Comparison of ENCODE assay signal across 29 cellular contexts in the genomic region with DNA sequence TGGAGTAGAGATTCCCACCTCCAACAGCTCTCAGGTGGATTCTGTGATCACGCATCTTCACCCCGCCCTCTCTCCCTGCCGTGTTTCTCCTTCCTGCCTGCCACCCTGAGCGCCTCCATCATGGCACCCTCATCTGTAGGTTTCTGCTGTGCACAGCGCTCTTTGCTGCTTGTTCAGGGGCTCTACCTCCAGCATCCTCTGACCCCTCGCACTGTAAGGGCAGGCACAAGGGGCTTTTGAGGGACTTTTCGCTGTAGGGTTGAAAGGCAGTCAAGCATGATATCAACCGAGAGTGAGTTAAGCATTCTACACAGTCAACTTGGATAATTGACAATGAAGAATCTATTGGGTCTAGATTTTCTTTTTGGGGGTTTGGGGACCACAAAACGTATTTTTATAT.
"Had no signal": no experiment of that assay in that cellular context is flagged by ENCODE, and none has a peak within 500 bp of the region (broad histone marks: within the 10 kb centered on the region; RNA-seq: fewer than 3 reads in every experiment).

No MANE protein-coding gene starts in this region.

- H3K4me3 Mint-ChIP-seq: activated B cell treated with CpG ODN at 0.5 μM for 24 hours; activated naive CD8-positive, alpha-beta T cell; activated T-cell treated with anti-CD3 and anti-CD28 coated beads, Interleukin-2, amount 50 U/mL, for 24 hours; activated T-cell treated with anti-CD3 and anti-CD28 coated beads, Interleukin-2, amount 50 U/mL, for 72 hours; effector memory CD8-positive, alpha-beta T cell; T-helper 2 cell treated with Interferon-gamma antibody and Interleukin-4, amounts not matched to agents 5 μg/mL and 100 μg/mL, for 36 hours had no signal

- ATAC-seq: activated CD4-positive, CD25-positive, alpha-beta regulatory T cell treated with anti-CD3 and anti-CD28 coated beads, Interleukin-2, amount 50 U/mL, for 24 hours; activated T-cell treated with anti-CD3 and anti-CD28 coated beads, Interleukin-2, amount 50 U/mL, for 72 hours; effector memory CD8-positive, alpha-beta T cell; gastroesophageal sphincter; heart right ventricle had no signal

- DNase-seq: activated B cell treated with CpG ODN at 0.5 μM for 24 hours; activated CD4-positive, alpha-beta T cell treated with anti-CD3 and anti-CD28 coated beads for 48 hours; activated CD4-positive, alpha-beta T cell treated with anti-CD3 and anti-CD28 coated beads, Interleukin-2, amount 50 U/mL, for 1 hour; activated CD4-positive, alpha-beta T cell treated with anti-CD3 and anti-CD28 coated beads, Interleukin-2, amount 50 U/mL, for 48 hours; activated CD8-positive, alpha-beta memory T cell treated with anti-CD3 and anti-CD28 coated beads, Interleukin-2, amount 50 U/mL, for 48 hours; activated gamma-delta T cell; activated naive CD4-positive, alpha-beta T cell; activated naive CD4-positive, alpha-beta T cell treated with anti-CD3 and anti-CD28 coated beads, Interleukin-2, amount 50 U/mL, for 16 hours; activated T-cell treated with anti-CD3 and anti-CD28 coated beads for 4 hours; activated T-cell treated with anti-CD3 and anti-CD28 coated beads, Interleukin-2, amount 50 U/mL, for 24 hours; activated T-cell treated with anti-CD3 and anti-CD28 coated beads, Interleukin-2, amount 50 U/mL, for 72 hours; amniotic stem cell; anterior cingulate cortex; brain microvascular endothelial cell; cortex of kidney; dermis blood vessel endothelial cell; effector CD4-positive, alpha-beta T cell; effector memory CD8-positive, alpha-beta T cell; erythroblast; foreskin melanocyte; heart right ventricle; T1000; WERI-Rb-1 had no signal

- H3K79me2 ChIP-seq: hepatocyte had no signal

- H3K4me1 ChIP-seq: heart right ventricle had no signal

- H3K36me3 Mint-ChIP-seq: activated naive CD8-positive, alpha-beta T cell had no signal

- H3K9me3 ChIP-seq: esophagus muscularis mucosa, gastroesophageal sphincter, heart right ventricle had no signal

- H3K4me3 ChIP-seq: esophagus muscularis mucosa, gastroesophageal sphincter, heart right ventricle, hepatocyte had no signal

- H3K4me1 Mint-ChIP-seq: activated B cell treated with CpG ODN at 0.5 μM for 24 hours had no signal

- H3K27ac Mint-ChIP-seq: activated B cell treated with CpG ODN at 0.5 μM for 24 hours; activated naive CD8-positive, alpha-beta T cell; activated T-cell treated with anti-CD3 and anti-CD28 coated beads, Interleukin-2, amount 50 U/mL, for 24 hours; activated T-cell treated with anti-CD3 and anti-CD28 coated beads, Interleukin-2, amount 50 U/mL, for 72 hours; effector memory CD8-positive, alpha-beta T cell; T-helper 2 cell treated with Interferon-gamma antibody and Interleukin-4, amounts not matched to agents 5 μg/mL and 100 μg/mL, for 36 hours had no signal

- H3K4me2 ChIP-seq: hepatocyte had no signal

- H3K27ac ChIP-seq: brain microvascular endothelial cell, esophagus muscularis mucosa, gastroesophageal sphincter, heart right ventricle, hepatocyte, WERI-Rb-1 had no signal

- H3K27me3 Mint-ChIP-seq: activated B cell treated with CpG ODN at 0.5 μM for 24 hours; activated T-cell treated with anti-CD3 and anti-CD28 coated beads, Interleukin-2, amount 50 U/mL, for 24 hours had no signal

- H3K9me3 Mint-ChIP-seq: activated T-cell treated with anti-CD3 and anti-CD28 coated beads, Interleukin-2, amount 50 U/mL, for 24 hours had no signal

- H3K36me3 ChIP-seq: brain microvascular endothelial cell, esophagus muscularis mucosa, gastroesophageal sphincter, heart right ventricle, WERI-Rb-1 had no signal

- H3K27me3 ChIP-seq: brain microvascular endothelial cell, esophagus muscularis mucosa, gastroesophageal sphincter, heart right ventricle, hepatocyte had no signal

- H2AFZ ChIP-seq: hepatocyte had no signal
